ENCODE assay signal across 26 cellular contexts in genomic region chrX:39669668-39670067, GRCh38.
A peak's percentile ranks its signal among the peaks of the same experiment; 100 is the strongest.
DNase-seq lines count a peak whose midpoint lies in the region; ATAC-seq, FAIRE-seq and TF ChIP-seq lines count a peak whose summit lies in the region.
"Had no signal": no experiment of that assay in that cellular context is flagged by ENCODE, and none has a peak within 500 bp of the region (broad histone marks: within the 10 kb centered on the region; RNA-seq: fewer than 3 reads in every experiment).

No MANE protein-coding gene starts in this region.

- no peaks in the 10 kb centered on the region for H3K79me1 ChIP-seq in H9 (ENCODE audit: insufficient read depth, low read depth, low read length, poor library complexity, severe bottlenecking)

- peak overlapping the region; percentile 38; the same call in 1 of the 2 replicates for H3K14ac ChIP-seq in H9 (ENCODE audit: insufficient read depth, low read length)

- no peaks in the 10 kb centered on the region for H3K9me2 ChIP-seq in PC-3 (replicated peaks; ENCODE audit: low read length)

- H3K9ac ChIP-seq in H9 (ENCODE audit: extremely low read depth, insufficient read length, low read length) (no peak overlapping the region), PC-3 (ENCODE audit: low read length) (no peak overlapping the region)
- H3K9ac ChIP-seq: BLaER1 had no signal

- peaks cover 0 to 6% (median 0%) of the 10 kb centered on the region in 7 donors for H3K27me3 ChIP-seq in heart right ventricle
- no peaks in the 10 kb centered on the region for H3K27me3 ChIP-seq in H9 (ENCODE audit: insufficient read depth, low read length)
- H3K27me3 ChIP-seq in PC-3 (ENCODE audit: low read length), result 0 out of 2 replicates have a peak, but pooled peaks cover 14% of the 10 kb centered on the region
- H3K27me3 ChIP-seq: BE2C, BLaER1 had no signal

- peaks cover 5 to 6% of the 10 kb centered on the region in 2 experiments; a peak in 2 of 4 replicates for H3K4me1 Mint-ChIP-seq in H9
- H3K4me1 Mint-ChIP-seq: CD14-positive monocyte; CD4-positive, alpha-beta memory T cell; CD4-positive, CD25-positive, alpha-beta regulatory T cell; CD8-positive, alpha-beta memory T cell had no signal

- no peaks in the 10 kb centered on the region for H3K9me3 ChIP-seq in heart right ventricle
- no peaks in the 10 kb centered on the region for H3K9me3 ChIP-seq in H9 (ENCODE audit: control insufficient read depth, low read depth, low read length)
- H3K9me3 ChIP-seq in PC-3 (ENCODE audit: low read length), result no peaks in the 10 kb centered on the region
- H3K9me3 ChIP-seq: BE2C, BLaER1 had no signal

- no peaks in the 10 kb centered on the region for H4K20me1 ChIP-seq in H9 (ENCODE audit: control insufficient read depth, insufficient read depth, insufficient read length)
- H4K20me1 ChIP-seq in PC-3 (ENCODE audit: low read length), result no peaks in the 10 kb centered on the region
- H4K20me1 ChIP-seq: BLaER1 had no signal

- H3K4me3 ChIP-seq in heart right ventricle (no peak overlapping the region), PC-3 (ENCODE audit: low read length) (no peak overlapping the region)
- H3K4me3 ChIP-seq: BLaER1, GM12878 had no signal

- TF ChIP-seq CTCF in heart right ventricle (IDR thresholded peaks at IDR 0.05), result no peak
- TF ChIP-seq CTCF in H9 (conservative IDR thresholded peaks at IDR 0.05), result no peak
- no peak for TF ChIP-seq CTCF in PC-3 (conservative IDR thresholded peaks at IDR 0.05; ENCODE audit: low read depth, low read length)

- CTCF ChIA-PET in PC-3 (lab: Charles Lee), result no interaction called here

- H4K91ac ChIP-seq in H9 (ENCODE audit: insufficient read length, low read depth, low read length), result no peak overlapping the region

- H3F3A ChIP-seq in PC-3 (ENCODE audit: low read length, unreplicated experiment), result no peaks in the 10 kb centered on the region

- H3T11ph ChIP-seq in H9 (ENCODE audit: low read length), result no peak overlapping the region

- no peaks in the 10 kb centered on the region for H3K4me1 ChIP-seq in heart right ventricle
- no peaks in the 10 kb centered on the region; the same call in 1 of the 2 replicates for H3K4me1 ChIP-seq in H9 (ENCODE audit: insufficient read depth, low read length)
- no peaks in the 10 kb centered on the region for H3K4me1 ChIP-seq in PC-3 (ENCODE audit: insufficient read depth, low read length)

- no peak overlapping the region for H2BK15ac ChIP-seq in H9 (ENCODE audit: low read depth, low read length)

- H3K4me2 ChIP-seq in H9 (ENCODE audit: insufficient read depth, insufficient read length, low read length) (no peak overlapping the region), PC-3 (ENCODE audit: low read length) (no peak overlapping the region)
- H3K4me2 ChIP-seq: BLaER1 had no signal

- no peaks in the 10 kb centered on the region for H3K23me2 ChIP-seq in H9 (ENCODE audit: insufficient read length, low read depth, low read length, poor library complexity, severe bottlenecking)

- ATAC-seq in Right ventricle myocardium superior (ENCODE audit: poor library complexity) (peak; percentile 64), heart right ventricle (no peak), PC-3 (no peak)
- ATAC-seq: GM12878 had no signal

- no peak overlapping the region for H4K5ac ChIP-seq in H9 (ENCODE audit: insufficient read length, low read depth, low read length)

- H3K79me2 ChIP-seq in H9 (ENCODE audit: insufficient read depth, low read length) (no peaks in the 10 kb centered on the region), PC-3 (ENCODE audit: low read length) (no peaks in the 10 kb centered on the region)

- no peak overlapping the region for H2AFZ ChIP-seq in H9 (ENCODE audit: low read length)
- no peak overlapping the region for H2AFZ ChIP-seq in PC-3 (ENCODE audit: low read length)

- no peak overlapping the region for H3K4me3 Mint-ChIP-seq in H9
- H3K4me3 Mint-ChIP-seq: CD14-positive monocyte; CD8-positive, alpha-beta memory T cell had no signal

- H3K27ac Mint-ChIP-seq in H9, result no peak overlapping the region; a peak in 1 of 7 replicates
- H3K27ac Mint-ChIP-seq: CD14-positive monocyte; CD4-positive, alpha-beta memory T cell; CD4-positive, CD25-positive, alpha-beta regulatory T cell; CD8-positive, alpha-beta memory T cell had no signal

- intact Hi-C loops in Right ventricle myocardium superior (cut with DNase I), result no loop called here
- intact Hi-C loops in heart right ventricle (cut with DNase I), result loop anchor here in 1 of 10 donors (10.0 kb wide), 1 partner anchor 65 kb away; no protein-coding TSS in a partner anchor
- intact Hi-C loops in PC-3 (cut with micrococcal nuclease), result no loop called here

- H4K8ac ChIP-seq in H9 (replicated peaks; ENCODE audit: insufficient read length, low read depth, low read length), result no peak overlapping the region

- H3K36me3 Mint-ChIP-seq in H9 (ENCODE audit: insufficient read depth in 1 of 3, low read depth in 3 of 3), result peaks cover 3 to 5% (median 5%) of the 10 kb centered on the region in 3 experiments; a peak in 5 of 7 replicates
- H3K36me3 Mint-ChIP-seq: CD14-positive monocyte; CD4-positive, alpha-beta memory T cell; CD4-positive, CD25-positive, alpha-beta regulatory T cell; CD8-positive, alpha-beta memory T cell had no signal

- H2BK120ac ChIP-seq in H9 (ENCODE audit: low read depth, low read length, poor library complexity, severe bottlenecking), result no peak overlapping the region

- H2BK5ac ChIP-seq in H9 (ENCODE audit: insufficient read length, low read length), result no peak overlapping the region

- no peak overlapping the region for H3K23ac ChIP-seq in H9 (ENCODE audit: insufficient read length, low read depth, low read length)

- H3K18ac ChIP-seq in H9 (ENCODE audit: insufficient read length, low read depth, low read length), result no peak overlapping the region

- POLR2A ChIA-PET in PC-3 (lab: Charles Lee; ENCODE audit: unreplicated experiment), result no interaction called here

- 74 to 85% methylated on average over 7 of the region's 7 CpGs for WGBS in heart right ventricle, 2 donors
- no CpG with 5 or more reads among the region's 7 CpGs for WGBS in H9 (ENCODE audit: extremely low coverage, insufficient read length, low lambda C conversion rate)

- H3K36me3 ChIP-seq in heart right ventricle (no peaks in the 10 kb centered on the region), PC-3 (ENCODE audit: low read depth, low read length) (no peaks in the 10 kb centered on the region)
- H3K36me3 ChIP-seq: BE2C, BLaER1 had no signal

- no peak for DNase-seq in Right ventricle myocardium superior
- DNase-seq in heart right ventricle, result no peak
- no peak for DNase-seq in H9
- no peak for DNase-seq in PC-3
- no peak for DNase-seq in NOMO-1 (lab: John Stamatoyannopoulos, UW; ENCODE audit: unreplicated experiment in 2 of 2)
- DNase-seq: 8988T; ACHN; BE2C; C1 segment of cervical spinal cord; CD4-positive, alpha-beta memory T cell; CD4-positive, CD25-positive, alpha-beta regulatory T cell; CD8-positive, alpha-beta memory T cell; COR-L47; DMS 273 treated with DMSO at 0.1 percent for 48 hours; DMS153; DMS53; DMS79; DND-41; GDM1 had no signal

- no peak overlapping the region for H3K4ac ChIP-seq in H9 (ENCODE audit: low read depth, low read length)

- FAIRE-seq in colon (lab: Jason Lieb, UNC), result peak; percentile 10
- FAIRE-seq: A204.1, GM12878, GM12892, GM18507 had no signal

- H3K27ac ChIP-seq in heart right ventricle (no peak overlapping the region), H9 (ENCODE audit: insufficient read length, low read depth, low read length) (no peak overlapping the region), PC-3 (ENCODE audit: low read length) (no peak overlapping the region)
- H3K27ac ChIP-seq: BLaER1 had no signal

- no peak overlapping the region for H2BK12ac ChIP-seq in H9 (ENCODE audit: insufficient read length, low read depth, low read length)

- H3K27me3 Mint-ChIP-seq in H9 (ENCODE audit: low read depth), result peaks cover 5% of the 10 kb centered on the region
- H3K27me3 Mint-ChIP-seq: CD4-positive, CD25-positive, alpha-beta regulatory T cell had no signal

- H2BK20ac ChIP-seq in H9 (ENCODE audit: low read depth, low read length, poor library complexity, severe bottlenecking), result no peak overlapping the region

- BruUV-seq in PC-3 (replicated peaks; lab: Mats Ljungman, UMichigan), result no TSS peak

- no peak overlapping the region for H3K56ac ChIP-seq in H9 (ENCODE audit: insufficient read length, low read depth, low read length)

- peaks cover 59 to 75% of the 10 kb centered on the region in 2 experiments for H3K9me3 Mint-ChIP-seq in H9
- H3K9me3 Mint-ChIP-seq: CD8-positive, alpha-beta memory T cell had no signal

- H2AK5ac ChIP-seq in H9 (ENCODE audit: insufficient read length, low read length), result no peak overlapping the region
